ENCODE assay signal across 13 cellular contexts in the genomic region with DNA sequence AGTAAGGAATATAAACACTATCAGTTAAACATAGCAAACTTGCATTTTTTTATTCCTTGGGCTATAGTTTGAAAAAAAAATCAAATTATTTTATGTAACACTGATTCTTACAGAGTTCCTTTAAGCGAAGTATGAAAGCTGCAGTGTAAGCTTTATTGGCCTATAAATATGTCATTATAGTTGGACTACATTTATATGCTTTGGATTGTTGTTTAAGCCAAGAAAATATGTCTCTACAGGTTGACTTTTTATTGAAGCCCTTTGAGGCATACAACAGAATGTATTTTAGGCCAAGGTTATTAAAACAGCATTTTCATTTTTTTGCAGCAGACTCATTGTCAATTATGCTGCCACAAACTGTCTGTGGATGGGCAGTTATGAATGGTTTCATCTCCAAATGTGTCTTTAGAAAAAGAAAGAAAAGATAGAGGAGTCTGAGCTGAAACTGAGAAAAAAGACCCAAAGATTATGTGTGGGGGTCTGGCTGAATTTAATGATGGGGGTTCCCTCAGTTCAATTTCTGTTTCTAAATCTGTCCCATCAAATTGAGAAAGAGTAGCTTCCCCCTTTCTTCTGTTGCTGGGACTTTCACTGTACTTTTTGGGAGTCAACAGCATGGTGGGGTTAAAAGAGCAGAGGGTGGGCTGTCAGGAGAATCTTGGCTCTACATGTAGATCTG. TPM values are rescaled to one million over a fixed set of nuclear protein-coding genes. Genes with fewer than 3 reads are reported as not detected.
DNase-seq lines count a peak whose midpoint lies in the region; ATAC-seq, FAIRE-seq and TF ChIP-seq lines count a peak whose summit lies in the region.
"Had no signal": no experiment of that assay in that cellular context is flagged by ENCODE, and none has a peak within 500 bp of the region (broad histone marks: within the 10 kb centered on the region; RNA-seq: fewer than 3 reads in every experiment).

No MANE protein-coding gene starts in this region.

- peaks cover 39% of the 10 kb centered on the region for H3K4me1 ChIP-seq in CD4-positive, CD25-positive, alpha-beta regulatory T cell (ENCODE audit: control insufficient read depth, insufficient read depth, low read length, poor library complexity, severe bottlenecking)
- H3K4me1 ChIP-seq in GM12878 (ENCODE audit: control insufficient read depth, insufficient read depth, low read length) (peaks cover 44% of the 10 kb centered on the region), GM23338 (ENCODE audit: insufficient read depth) (no peaks in the 10 kb centered on the region)

- peaks cover 54% of the 10 kb centered on the region for H3K36me3 Mint-ChIP-seq in CD4-positive, CD25-positive, alpha-beta regulatory T cell
- H3K36me3 Mint-ChIP-seq in nephron progenitor cell (ENCODE audit: low read depth) (peaks cover 61% of the 10 kb centered on the region), GM23338 (ENCODE audit: low read depth) (no peaks in the 10 kb centered on the region)

- no peak for FAIRE-seq in GM12878 (lab: Jason Lieb, UNC)

- peak overlapping the region; percentile 74 to 84 (median 75) for H3K27ac Mint-ChIP-seq in CD4-positive, CD25-positive, alpha-beta regulatory T cell
- H3K27ac Mint-ChIP-seq in nephron progenitor cell (peak overlapping the region; percentile 8), GM23338 (no peak overlapping the region)

- H3K9me3 Mint-ChIP-seq in CD4-positive, CD25-positive, alpha-beta regulatory T cell, result peaks cover 0 to 4% (median 0%) of the 10 kb centered on the region in 7 donors
- H3K9me3 Mint-ChIP-seq in nephron progenitor cell, result no peaks in the 10 kb centered on the region
- no peaks in the 10 kb centered on the region for H3K9me3 Mint-ChIP-seq in GM23338

- H3K9ac ChIP-seq in GM12878 (ENCODE audit: control insufficient read depth, insufficient read depth, low read length), result peak overlapping the region; percentile 40

- no peak overlapping the region for H2AFZ ChIP-seq in GM12878 (ENCODE audit: control insufficient read depth, low read depth, low read length)
- H2AFZ ChIP-seq in GM23338, result no peak overlapping the region

- no peak for TF ChIP-seq RAD21 in GM12878 (IDR thresholded peaks at IDR 0.05; ENCODE audit: insufficient read depth, low read depth, low read length)

- H3K4me3 ChIP-seq in CD4-positive, CD25-positive, alpha-beta regulatory T cell (ENCODE audit: low read depth, low read length), result no peak overlapping the region
- H3K4me3 ChIP-seq in LNCaP clone FGC (ENCODE audit: low read depth, low read length) (peak overlapping the region; percentile 32), GM12878 (peak overlapping the region; percentile 30; the same call in 1 of the 2 replicates), H7 (ENCODE audit: insufficient read depth, low read depth, low read length) (no peak overlapping the region), GM23338 (no peak overlapping the region)

- peak overlapping the region; percentile 61 for H3K4me2 ChIP-seq in GM12878 (ENCODE audit: control insufficient read depth, insufficient read depth)
- no peak overlapping the region for H3K4me2 ChIP-seq in GM23338

- CTCF ChIA-PET in GM12878 (lab: Yijun Ruan, JAX), result interaction anchor here (0.6 to 2.9 kb wide), 4 partner anchors 10 to 44 kb away, joined by 3 to 9 read pairs (median 3); partner anchors contain the start of gene ARID5B

- H3K4me1 Mint-ChIP-seq in CD4-positive, CD25-positive, alpha-beta regulatory T cell, result peaks cover 35 to 58% (median 48%) of the 10 kb centered on the region in 4 donors
- no peaks in the 10 kb centered on the region for H3K4me1 Mint-ChIP-seq in nephron progenitor cell
- H3K4me1 Mint-ChIP-seq in GM23338, result peaks cover 6% of the 10 kb centered on the region

- H3K36me3 ChIP-seq in CD4-positive, CD25-positive, alpha-beta regulatory T cell (ENCODE audit: control insufficient read depth, insufficient read depth, low read length), result peaks cover 58% of the 10 kb centered on the region
- peaks cover 0 to 36% of the 10 kb centered on the region in 2 experiments; a peak in 1 of 4 replicates for H3K36me3 ChIP-seq in GM12878 (ENCODE audit: control insufficient read depth in 2 of 2, insufficient read depth in 2 of 2, low read length in 1 of 2)
- no peaks in the 10 kb centered on the region for H3K36me3 ChIP-seq in H7 (replicated peaks; ENCODE audit: control insufficient read depth, insufficient read depth, low read length)
- H3K36me3 ChIP-seq in GM23338 (ENCODE audit: insufficient read depth), result no peaks in the 10 kb centered on the region

- POLR2A ChIA-PET in GM12878 (lab: Charles Lee), result interaction anchor here (0.8 kb wide), 2 partner anchors 30 to 42 kb away, joined by 3 to 4 read pairs; no protein-coding TSS in a partner anchor

- TF ChIP-seq CTCF in LNCaP clone FGC (IDR thresholded peaks at IDR 0.05; ENCODE audit: control insufficient read depth, extremely low read depth, insufficient read depth), result no peak
- TF ChIP-seq CTCF in GM12878 (IDR thresholded peaks at IDR 0.05 in 2 of 3, conservative IDR thresholded peaks at IDR 0.05 in 1 of 3; ENCODE audit: control insufficient read depth in 2 of 3, extremely low read depth in 1 of 3, insufficient read depth in 1 of 3, low read depth in 3 of 3, low read length in 3 of 3), result no peak
- no peak for TF ChIP-seq CTCF in nephron progenitor cell (IDR thresholded peaks at IDR 0.05)
- no peak for TF ChIP-seq CTCF in GM23338 (conservative IDR thresholded peaks at IDR 0.05; ENCODE audit: low read depth in 2 of 2)
- TF ChIP-seq CTCF in GM13976 (IDR thresholded peaks at IDR 0.05; ENCODE audit: borderline replicate concordance, control extremely low read depth, extremely low read depth, insufficient read depth, missing control alignments), result no peak

- RAD21 ChIA-PET in GM12878 (lab: Charles Lee; ENCODE audit: unreplicated experiment), result interaction anchor here (1.3 to 9.0 kb wide), 5 partner anchors 18 to 47 kb away, joined by 3 to 68 read pairs (median 11); partner anchors contain the start of gene ARID5B

- WGBS in GM12878 (ENCODE audit: insufficient coverage, insufficient replicate concordance, low lambda C conversion rate, missing lambda C conversion rate), result 89% methylated on average over 1 of the region's 1 CpG

- TF ChIP-seq POLR2A in GM12878 (IDR thresholded peaks at IDR 0.05; ENCODE audit: low read depth, low read length), result no peak

- no peaks in the 10 kb centered on the region for H3K27me3 Mint-ChIP-seq in CD4-positive, CD25-positive, alpha-beta regulatory T cell
- H3K27me3 Mint-ChIP-seq in nephron progenitor cell (ENCODE audit: low read depth, poor library complexity) (no peaks in the 10 kb centered on the region), GM23338 (ENCODE audit: insufficient read depth, low read depth, poor library complexity) (no peaks in the 10 kb centered on the region)

- intact Hi-C loops in GM12878 (cut with micrococcal nuclease; ENCODE audit: unreplicated experiment), result loop anchor here (2.0 to 5.0 kb wide), 4 partner anchors 14 to 300 kb away; no protein-coding TSS in a partner anchor

- 0 out of 4 replicates have a peak, but pooled peaks of 1 of the 2 experiments have one; percentile 38 for TF ChIP-seq EP300 in GM12878 (IDR thresholded peaks at IDR 0.05; ENCODE audit: borderline replicate concordance in 1 of 2, control insufficient read depth in 1 of 2, low read depth in 2 of 2, low read length in 2 of 2)

- no peak for ATAC-seq in CD4-positive, CD25-positive, alpha-beta regulatory T cell (ENCODE audit: low read depth in 2 of 2)
- ATAC-seq in GM12878, result peak; percentile 52
- ATAC-seq in GM23338, result no peak
- no peak for ATAC-seq in HG03280 (IDR thresholded peaks at IDR 0.05; ENCODE audit: unreplicated experiment)

- in situ Hi-C loops in GM12878 (cut with MboI), result loop anchor here (5.0 kb wide), 1 partner anchor 42 kb away; the partner anchor contains the start of gene ARID5B
- in situ Hi-C loops in GM13976 (cut with MboI; ENCODE audit: low sequenced_read_pairs, unreplicated experiment), result no loop called here

- H3K4me3 Mint-ChIP-seq in CD4-positive, CD25-positive, alpha-beta regulatory T cell, result peak overlapping the region in 2 of 4 donors; percentile 17 to 47
- H3K4me3 Mint-ChIP-seq in nephron progenitor cell (no peak overlapping the region), GM23338 (no peak overlapping the region)

- SMC1A ChIA-PET in GM12878 (lab: Charles Lee; ENCODE audit: uncharacterized antibody, unreplicated experiment), result interaction anchor here (0.7 to 3.9 kb wide), 15 partner anchors 10 to 94 kb away, joined by 3 to 31 read pairs (median 5); partner anchors contain the start of gene ARID5B

- H4K20me1 ChIP-seq in GM12878 (ENCODE audit: control insufficient read depth, insufficient read depth) (no peaks in the 10 kb centered on the region), GM23338 (replicated peaks; ENCODE audit: insufficient read depth) (no peaks in the 10 kb centered on the region)

- peak overlapping the region; percentile 76 for H3K27ac ChIP-seq in CD4-positive, CD25-positive, alpha-beta regulatory T cell (ENCODE audit: insufficient read depth, low read length, poor library complexity, severe bottlenecking)
- peak overlapping the region; percentile 97 for H3K27ac ChIP-seq in GM12878 (ENCODE audit: control insufficient read depth, insufficient read depth)
- H3K27ac ChIP-seq in GM23338 (ENCODE audit: low read depth), result no peak overlapping the region

- H3K9me2 ChIP-seq in GM23338 (ENCODE audit: insufficient read depth), result no peaks in the 10 kb centered on the region

- H3K27me3 ChIP-seq in CD4-positive, CD25-positive, alpha-beta regulatory T cell (ENCODE audit: control insufficient read depth, insufficient read depth, low read length), result no peaks in the 10 kb centered on the region
- H3K27me3 ChIP-seq in GM12878 (replicated peaks in 1 of 2; ENCODE audit: control insufficient read depth in 2 of 2, insufficient read depth in 2 of 2, low read length in 1 of 2) (no peaks in the 10 kb centered on the region), H7 (ENCODE audit: control insufficient read depth, insufficient read depth, low read length) (no peaks in the 10 kb centered on the region), GM23338 (ENCODE audit: insufficient read depth) (no peaks in the 10 kb centered on the region)

- no peak for DNase-seq in CD4-positive, CD25-positive, alpha-beta regulatory T cell
- DNase-seq in LNCaP clone FGC (ENCODE audit: low read depth), result peak; percentile 67
- DNase-seq in GM12878 (ENCODE audit: low read depth, low spot score), result no peak
- DNase-seq in nephron progenitor cell, result no peak
- no peak for DNase-seq in H7
- DNase-seq in GM23338 (ENCODE audit: low spot score), result no peak
- DNase-seq in GM13976 (ENCODE audit: low spot score), result no peak
- DNase-seq: activated CD8-positive, alpha-beta memory T cell treated with anti-CD3 and anti-CD28 coated beads, Interleukin-2, amount 50 U/mL, for 48 hours; DMS153; glutamatergic neuron; Karpas-422; NCI-H446 had no signal

- no peaks in the 10 kb centered on the region for H3K9me3 ChIP-seq in CD4-positive, CD25-positive, alpha-beta regulatory T cell (ENCODE audit: control insufficient read depth in 2 of 2, low read length in 2 of 2)
- no peaks in the 10 kb centered on the region; the same call in 1 of the 3 replicates for H3K9me3 ChIP-seq in GM12878 (replicated peaks; ENCODE audit: control insufficient read depth, insufficient read depth, low read length)

- peaks cover 38% of the 10 kb centered on the region for H3K79me2 ChIP-seq in GM12878 (ENCODE audit: control insufficient read depth, insufficient read depth, low read length)
- no peaks in the 10 kb centered on the region for H3K79me2 ChIP-seq in GM23338 (replicated peaks; ENCODE audit: insufficient read depth)

- no peaks in the 10 kb centered on the region for H3F3A ChIP-seq in GM23338 (replicated peaks; ENCODE audit: low read depth)

- no TSS peak for BruUV-seq in GM12878 (replicated peaks; lab: Mats Ljungman, UMichigan)

RNA-seq across cellular contexts. Expression of gene ARID5B, which starts 43.1 kb away (rescaled TPM):
- total RNA-seq in CD4-positive, CD25-positive, alpha-beta regulatory T cell, result 169 TPM
- polyA plus RNA-seq in CD4-positive, CD25-positive, alpha-beta regulatory T cell, result 10 to 100 TPM; 58.1 to 67.2 (median 62.5) TPM
- total RNA-seq in GM12878 (2013; cell fraction: nucleolus; rRNA removed), result 7.5 and 9.3 TPM in 2 replicates
- 5.8 and 6.9 TPM in 2 replicates for total RNA-seq in GM12878 (2014; rRNA removed)
- total RNA-seq in GM12878 (2014; rRNA removed; fragmentation: Illumina TruSeq; extraction: Trizol), result 6.4 and 7.1 TPM in 2 replicates
- total RNA-seq in GM12878 (2021), result 7.4 and 7.5 TPM in 2 replicates
- polyA plus RNA-seq in GM12878 (2011; ENCODE audit: low read depth), result 6.7 TPM
- polyA plus RNA-seq in GM12878 (2011; rRNA removed), result 2.4 and 2.8 TPM in 2 replicates
- polyA plus RNA-seq in GM12878 (2011; cell fraction: cytosol; rRNA removed), result 2.0 and 2.3 TPM in 2 replicates
- polyA plus RNA-seq in GM12878 (2011; cell fraction: nucleus; rRNA removed), result 3.7 and 5.0 TPM in 2 replicates
- 11.6 and 12.8 TPM in 2 replicates for polyA plus RNA-seq in GM12878 (2012)
- polyA plus RNA-seq in GM12878 (2014; fragmentation: Illumina TruSeq; extraction: Trizol), result 3.7 and 4.1 TPM in 2 replicates
- polyA plus RNA-seq in GM12878 (2014; fragmentation: Nextera tagmentation; extraction: Ambion mirVana), result 1 to 10 TPM; 3.4 to 8.5 TPM
- polyA plus RNA-seq in GM12878 (2014; rRNA removed), result 2.7 and 3.2 TPM in 2 replicates
- 1 to 10 TPM; 6.7 to 7.1 TPM for polyA plus RNA-seq in GM12878 (2016; fragmentation: Nextera tagmentation; extraction: Ambion mirVana)
- 14.8 and 17.5 TPM in 2 replicates for polyA minus RNA-seq in GM12878 (2011; rRNA and poly(A)+ RNA removed)
- 2.5 and 3.7 TPM in 2 replicates for polyA minus RNA-seq in GM12878 (2011; cell fraction: cytosol; rRNA and poly(A)+ RNA removed)
- polyA minus RNA-seq in GM12878 (2011; cell fraction: nucleus; rRNA and poly(A)+ RNA removed), result 16.8 and 33.0 TPM in 2 replicates
- total RNA-seq in H7 (2014; rRNA removed; shearing (Covaris generic)), result 1.3 and 1.4 TPM in 2 replicates
- 1.3 and 1.5 TPM in 2 replicates for total RNA-seq in GM23338 (2014; rRNA removed; shearing (Covaris generic))
- polyA plus RNA-seq in GM23338 (2016; fragmentation: Nextera tagmentation; extraction: Ambion mirVana), result 1.6 and 2.2 TPM in 2 replicates

Comparison
In these comparisons a context has a peak if more than half of its experiments do, and no peak if none do; other contexts are left out.
1. H3K4me3 ChIP-seq: peak in LNCaP clone FGC (single experiment) and GM12878 (single experiment); none in CD4-positive, CD25-positive, alpha-beta regulatory T cell (single experiment), H7 (single experiment) and GM23338 (single experiment).
2. RNA of gene ARID5B, which starts 43.1 kb away (total RNA-seq): 169 TPM in CD4-positive, CD25-positive, alpha-beta regulatory T cell (single experiment); 5.8 to 9.3 TPM in GM12878, 1.3 to 1.4 TPM in H7 and 1.3 to 1.5 TPM in GM23338; every median in the first group is over 10 times any median in the second.